ENCODE assay signal across 8 cellular contexts in genomic region chr19:57849162-57849665, GRCh38. TPM values are rescaled to one million over a fixed set of nuclear protein-coding genes. Genes with fewer than 3 reads are reported as not detected.
DNase-seq lines count a peak whose midpoint lies in the region; ATAC-seq and TF ChIP-seq lines count a peak whose summit lies in the region.
"Not testable (repeated sequence)": the region's sequence is repeated elsewhere in the genome, so short reads cannot be mapped to it uniquely, and the experiment has no call there.

No MANE protein-coding gene starts in this region.

- H3K4me3 Mint-ChIP-seq in activated CD4-positive, alpha-beta T cell treated with anti-CD3 and anti-CD28 coated beads, Interleukin-2, amount 10 ng/mL, durations not matched to agents 7 days and 5 days: peak overlapping the region; percentile 84
- not testable (repeated sequence) for H3K4me3 Mint-ChIP-seq in dendritic cell treated with granulocyte-macrophage colony-stimulating factor and Interleukin-4, amounts not matched to agents 40 ng/mL and 50 ng/mL, for 4 days

- POLR2A ChIA-PET in activated CD4-positive, alpha-beta T cell treated with anti-CD3 and anti-CD28 coated beads, Interleukin-2, amount 10 ng/mL, durations not matched to agents 7 days and 5 days (lab: Charles Lee): not testable (repeated sequence)

- H4K20me1 ChIP-seq in KMS-11 (ENCODE audit: insufficient read depth): not testable (repeated sequence)

- not testable (repeated sequence) for H3K27me3 Mint-ChIP-seq in activated CD4-positive, alpha-beta T cell treated with anti-CD3 and anti-CD28 coated beads, Interleukin-2, amount 10 ng/mL, durations not matched to agents 7 days and 5 days; dendritic cell treated with granulocyte-macrophage colony-stimulating factor and Interleukin-4, amounts not matched to agents 40 ng/mL and 50 ng/mL, for 4 days

- not testable (repeated sequence) for H3K4me2 ChIP-seq in KMS-11

- peaks cover 11% of the 10 kb centered on the region for H3K9me3 Mint-ChIP-seq in activated CD4-positive, alpha-beta T cell treated with anti-CD3 and anti-CD28 coated beads, Interleukin-2, amount 10 ng/mL, durations not matched to agents 7 days and 5 days
- H3K9me3 Mint-ChIP-seq in dendritic cell treated with granulocyte-macrophage colony-stimulating factor and Interleukin-4, amounts not matched to agents 40 ng/mL and 50 ng/mL, for 4 days: not testable (repeated sequence)

- not testable (repeated sequence) for H3K36me3 ChIP-seq in ACC112 (ENCODE audit: insufficient read depth, low read length); KMS-11 (ENCODE audit: insufficient read depth); kidney epithelial cell (ENCODE audit: control insufficient read depth, insufficient read depth, low read length); rectal smooth muscle tissue (ENCODE audit: control insufficient read depth, insufficient read depth, low read length)

- ATAC-seq in GM19023 (IDR thresholded peaks at IDR 0.05; ENCODE audit: unreplicated experiment) (peak; percentile 6), HG02763 (IDR thresholded peaks at IDR 0.05; ENCODE audit: unreplicated experiment) (peak; percentile 23)

- H3K79me2 ChIP-seq in ACC112 (ENCODE audit: control insufficient read depth, insufficient read depth, low read length, unreplicated experiment): peaks cover 31% of the 10 kb centered on the region
- H3K79me2 ChIP-seq in KMS-11 (ENCODE audit: insufficient read depth, low read depth): peaks cover 31% of the 10 kb centered on the region

- CTCF ChIA-PET in activated CD4-positive, alpha-beta T cell treated with anti-CD3 and anti-CD28 coated beads, Interleukin-2, amount 10 ng/mL, durations not matched to agents 7 days and 5 days (lab: Charles Lee): interaction anchor here (1.4 kb wide), 1 partner anchor 30 kb away, joined by 6 read pairs; no protein-coding TSS in a partner anchor

- peaks cover 35% of the 10 kb centered on the region for H3K4me1 Mint-ChIP-seq in activated CD4-positive, alpha-beta T cell treated with anti-CD3 and anti-CD28 coated beads, Interleukin-2, amount 10 ng/mL, durations not matched to agents 7 days and 5 days
- H3K4me1 Mint-ChIP-seq in dendritic cell treated with granulocyte-macrophage colony-stimulating factor and Interleukin-4, amounts not matched to agents 40 ng/mL and 50 ng/mL, for 4 days (ENCODE audit: low read depth): peaks cover 20% of the 10 kb centered on the region

- not testable (repeated sequence) for TF ChIP-seq CTCF in KMS-11 (conservative IDR thresholded peaks at IDR 0.05; ENCODE audit: low read depth, low read length); kidney epithelial cell (IDR thresholded peaks at IDR 0.05; ENCODE audit: insufficient read depth, low read length, poor library complexity, severe bottlenecking)

- not testable (repeated sequence) for H3K27me3 ChIP-seq in ACC112 (ENCODE audit: insufficient read depth, low read length); KMS-11 (ENCODE audit: insufficient read depth, low read depth); kidney epithelial cell (ENCODE audit: control insufficient read depth, insufficient read depth, low read length); rectal smooth muscle tissue (ENCODE audit: control insufficient read depth, insufficient read depth, low read length)

- not testable (repeated sequence) for H2AFZ ChIP-seq in ACC112 (ENCODE audit: low read length, unreplicated experiment)
- peak overlapping the region; percentile 53; the same call in 1 of the 2 replicates for H2AFZ ChIP-seq in KMS-11 (ENCODE audit: low read depth)

- intact Hi-C loops in dendritic cell treated with granulocyte-macrophage colony-stimulating factor and Interleukin-4, amounts not matched to agents 40 ng/mL and 50 ng/mL, for 4 days (cut with micrococcal nuclease): not testable (repeated sequence)

- peak overlapping the region; percentile 89 for H3K27ac Mint-ChIP-seq in activated CD4-positive, alpha-beta T cell treated with anti-CD3 and anti-CD28 coated beads, Interleukin-2, amount 10 ng/mL, durations not matched to agents 7 days and 5 days
- peak overlapping the region; percentile 98 for H3K27ac Mint-ChIP-seq in dendritic cell treated with granulocyte-macrophage colony-stimulating factor and Interleukin-4, amounts not matched to agents 40 ng/mL and 50 ng/mL, for 4 days

- not testable (repeated sequence) for DNase-seq in activated CD4-positive, alpha-beta T cell treated with anti-CD3 and anti-CD28 coated beads, Interleukin-2, amount 10 ng/mL, durations not matched to agents 7 days and 5 days; kidney epithelial cell (ENCODE audit: low read depth)

- H3K36me3 Mint-ChIP-seq in activated CD4-positive, alpha-beta T cell treated with anti-CD3 and anti-CD28 coated beads, Interleukin-2, amount 10 ng/mL, durations not matched to agents 7 days and 5 days (ENCODE audit: low read depth): peaks cover 66% of the 10 kb centered on the region
- H3K36me3 Mint-ChIP-seq in dendritic cell treated with granulocyte-macrophage colony-stimulating factor and Interleukin-4, amounts not matched to agents 40 ng/mL and 50 ng/mL, for 4 days (ENCODE audit: low read depth): peaks cover 55% of the 10 kb centered on the region

- H3K4me1 ChIP-seq in ACC112 (ENCODE audit: control insufficient read depth, insufficient read depth, low read length, unreplicated experiment); KMS-11 (ENCODE audit: low read depth, poor library complexity, severe bottlenecking); rectal smooth muscle tissue (ENCODE audit: control insufficient read depth, insufficient read depth, low read length): not testable (repeated sequence)

- H3K27ac ChIP-seq in ACC112 (ENCODE audit: low read depth, low read length); rectal smooth muscle tissue (ENCODE audit: low read depth, low read length): not testable (repeated sequence)
- peak overlapping the region; percentile 61; the same call in 1 of the 2 replicates for H3K27ac ChIP-seq in KMS-11

- H3K4me3 ChIP-seq in ACC112 (ENCODE audit: low read depth, low read length) (peak overlapping the region; percentile 89), kidney epithelial cell (ENCODE audit: low read depth, low read length) (peak overlapping the region; percentile 77), rectal smooth muscle tissue (ENCODE audit: low read length) (peak overlapping the region; percentile 86)
- not testable (repeated sequence) for H3K4me3 ChIP-seq in KMS-11 (IDR thresholded peaks at IDR 0.05; ENCODE audit: insufficient read depth, low read depth, low read length)

- H3K9ac ChIP-seq in KMS-11: peak overlapping the region; percentile 88; the same call in 1 of the 2 replicates
- not testable (repeated sequence) for H3K9ac ChIP-seq in rectal smooth muscle tissue (ENCODE audit: low read length)

RNA-seq across cellular contexts. Expression of gene ZNF587, which starts 0.4 kb away (rescaled TPM):
- 10 to 100 TPM; 35.3 to 35.6 TPM for total RNA-seq in activated CD4-positive, alpha-beta T cell treated with anti-CD3 and anti-CD28 coated beads, Interleukin-2, amount 10 ng/mL, durations not matched to agents 7 days and 5 days
- 15.8 and 19.3 TPM in 2 replicates for total RNA-seq in kidney epithelial cell

RNA-seq across cellular contexts. Expression of gene ZNF587B, which starts 19.1 kb away (rescaled TPM):
- 10 to 100 TPM; 16.2 to 18.4 TPM for total RNA-seq in activated CD4-positive, alpha-beta T cell treated with anti-CD3 and anti-CD28 coated beads, Interleukin-2, amount 10 ng/mL, durations not matched to agents 7 days and 5 days
- 15.3 and 16.3 TPM in 2 replicates for total RNA-seq in kidney epithelial cell

RNA-seq across cellular contexts. Expression of gene ZNF552, which starts 34.5 kb away (rescaled TPM):
- 10 to 100 TPM in 1 of 2 experiments, 1 to 10 TPM in 1; 8.7 to 10.0 TPM for total RNA-seq in activated CD4-positive, alpha-beta T cell treated with anti-CD3 and anti-CD28 coated beads, Interleukin-2, amount 10 ng/mL, durations not matched to agents 7 days and 5 days
- total RNA-seq in kidney epithelial cell: 7.9 and 8.2 TPM in 2 replicates

RNA-seq across cellular contexts. Expression of gene ZNF814, which starts 39.6 kb away (rescaled TPM):
- 10 to 100 TPM; 20.9 to 22.2 TPM for total RNA-seq in activated CD4-positive, alpha-beta T cell treated with anti-CD3 and anti-CD28 coated beads, Interleukin-2, amount 10 ng/mL, durations not matched to agents 7 days and 5 days
- total RNA-seq in kidney epithelial cell: 9.9 and 19.3 TPM in 2 replicates
